ENCODE assay signal across 33 cellular contexts in the genomic region with DNA sequence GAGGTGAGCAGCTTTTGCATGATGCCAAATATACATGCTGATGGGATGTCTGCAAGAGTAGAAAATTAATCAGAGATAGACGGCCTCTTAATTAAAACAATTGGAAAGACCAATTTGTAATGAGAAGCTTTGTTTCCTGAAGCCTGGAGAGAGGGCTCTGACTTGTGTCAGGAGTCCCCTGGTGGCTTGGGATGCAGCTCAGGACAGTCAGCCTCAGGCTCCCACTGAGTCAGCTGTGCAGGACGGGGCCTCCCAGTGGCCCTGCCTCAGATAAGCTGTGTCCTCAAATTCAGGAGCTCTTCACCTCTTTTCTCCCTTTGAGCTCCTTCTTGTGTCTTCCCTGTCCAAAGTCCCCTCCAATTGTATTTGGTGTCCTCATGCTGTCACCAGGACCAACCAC.
"Had no signal": no experiment of that assay in that cellular context is flagged by ENCODE, and none has a peak within 500 bp of the region (broad histone marks: within the 10 kb centered on the region; RNA-seq: fewer than 3 reads in every experiment).

No MANE protein-coding gene starts in this region.

- FAIRE-seq: islet of Langerhans, kidney, pancreas, urothelium cell line had no signal

- H3K9me3 ChIP-seq: heart right ventricle, left lung, lower lobe of right lung, pancreas, prostate gland, stomach, testis, thyroid gland, transverse colon, upper lobe of left lung had no signal

- H3K27ac ChIP-seq: heart right ventricle, left lung, lower lobe of right lung, neural progenitor cell, pancreas, prostate gland, skin epidermis, stomach, testis, thyroid gland, transverse colon, upper lobe of left lung had no signal

- ATAC-seq: heart right ventricle; left colon; left lung; lower lobe of right lung; natural killer cell; pancreas; right cardiac atrium; sciatic nerve; stimulated activated naive B cell treated with anti-CD40 and anti-IgM and Interleukin-4, amounts not matched to agents 10 μg/mL and 1 μg/mL and 100 μg/mL, for 72 hours; stimulated activated naive CD8-positive, alpha-beta T cell treated with anti-CD3 and anti-CD28 coated beads, Interleukin-15, Interleukin-2, amounts not matched to agents 100 U/mL and 50 U/mL, for 24 hours had no signal

- H3K4me3 ChIP-seq: heart right ventricle, left lung, lower lobe of right lung, neural progenitor cell, pancreas, prostate gland, skin epidermis, stomach, testis, thyroid gland, transverse colon, upper lobe of left lung had no signal

- H3K27me3 ChIP-seq: left lung, neural progenitor cell, pancreas, stomach, testis, thyroid gland, transverse colon, upper lobe of left lung had no signal

- DNase-seq: heart right ventricle; hippocampal formation; immature natural killer cell; kidney; left colon; left lung; lower lobe of right lung; mammary epithelial cell; mesenchymal stem cell; naive B cell; natural killer cell; nephron progenitor cell; pancreas; posterior cingulate gyrus; retina; right cardiac atrium; stimulated activated CD4-positive, alpha-beta T cell treated with anti-CD3 and anti-CD28 coated beads, Interleukin-12 subunit alpha, Interleukin-12 subunit beta, amount 100 ng/mL, for 4 hours; stimulated activated CD4-positive, alpha-beta T cell treated with anti-CD3 and anti-CD28 coated beads, Interleukin-15, amount 100 ng/mL, for 24 hours; stimulated activated CD4-positive, alpha-beta T cell treated with anti-CD3 and anti-CD28 coated beads, Interleukin-2, amount 100 ng/mL, for 24 hours; stimulated activated CD4-positive, alpha-beta T cell treated with anti-CD3 and anti-CD28 coated beads, Interleukin-4, amount 100 ng/mL, for 1 hour; stimulated activated naive B cell treated with anti-CD40 and anti-IgM and Interleukin-4, amounts not matched to agents 10 μg/mL and 1 μg/mL and 100 μg/mL, for 72 hours; stimulated activated naive CD8-positive, alpha-beta T cell treated with anti-CD3 and anti-CD28 coated beads, Interleukin-15, Interleukin-2, amounts not matched to agents 100 U/mL and 50 U/mL, for 24 hours; stomach; testis; thyroid gland; transverse colon; upper lobe of left lung had no signal

- H3K4me1 ChIP-seq: heart right ventricle, left lung, lower lobe of right lung, pancreas, prostate gland, stomach, testis, thyroid gland, transverse colon, upper lobe of left lung had no signal

- H3K36me3 ChIP-seq: heart right ventricle, left lung, lower lobe of right lung, neural progenitor cell, pancreas, prostate gland, stomach, thyroid gland, transverse colon, upper lobe of left lung had no signal

- H3K4me2 ChIP-seq: neural progenitor cell had no signal

- H3K9ac ChIP-seq: neural progenitor cell had no signal

- H2AFZ ChIP-seq: neural progenitor cell had no signal
